ENCODE assay signal across 7 cellular contexts in the genomic region with DNA sequence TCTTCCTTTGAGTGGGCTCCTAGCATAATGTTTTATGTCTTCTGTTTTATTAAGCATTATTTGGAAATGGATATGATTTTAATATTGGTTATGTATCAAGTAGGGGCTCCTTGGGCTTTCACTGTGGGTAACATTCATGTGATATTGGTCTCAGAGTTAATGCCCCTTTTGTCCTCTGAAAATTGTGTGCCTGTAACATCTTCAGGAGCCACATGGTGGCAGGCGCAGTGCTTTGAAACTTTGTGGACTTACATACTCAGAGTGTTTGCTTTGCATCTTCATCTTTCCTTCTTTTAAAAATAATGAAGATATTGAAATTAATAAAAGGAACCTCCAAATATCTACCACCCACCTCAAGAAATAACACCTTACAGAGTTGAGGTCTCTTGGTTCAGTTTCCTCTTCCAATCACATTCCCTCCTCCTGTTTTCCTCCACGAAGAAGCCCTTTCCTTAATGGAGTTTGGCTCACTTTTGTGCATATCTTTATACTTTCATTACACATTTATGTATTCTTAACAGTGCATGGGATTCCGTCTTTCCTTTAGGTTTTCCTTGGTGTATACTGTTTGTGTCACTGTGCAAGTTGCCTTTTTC.
DNase-seq lines count a peak whose midpoint lies in the region; ATAC-seq, FAIRE-seq and TF ChIP-seq lines count a peak whose summit lies in the region.

No MANE protein-coding gene starts in this region.

- H3K9me3 Mint-ChIP-seq in nephron progenitor cell: peaks cover 8% of the 10 kb centered on the region

- TF ChIP-seq POLR2A in IMR-90 (IDR thresholded peaks at IDR 0.05; ENCODE audit: low read depth, low read length) (no peak), H1 (IDR thresholded peaks at IDR 0.05; ENCODE audit: control extremely low read depth in 1 of 2, low read depth in 2 of 2, low read length in 2 of 2) (no peak)

- H3K56ac ChIP-seq in IMR-90 (ENCODE audit: extremely low read depth, insufficient read depth, low read length): no peak overlapping the region
- no peak overlapping the region for H3K56ac ChIP-seq in H1 (replicated peaks; ENCODE audit: insufficient read length, low read depth, low read length)

- H4K91ac ChIP-seq in IMR-90 (ENCODE audit: insufficient read depth, low read depth, low read length): no peak overlapping the region
- no peak overlapping the region for H4K91ac ChIP-seq in H1 (replicated peaks; ENCODE audit: insufficient read length, low read length)

- peaks cover 46% of the 10 kb centered on the region for H3K4me1 Mint-ChIP-seq in nephron progenitor cell

- no peak for FAIRE-seq in H1 (lab: Jason Lieb, UNC)

- H3K4ac ChIP-seq in IMR-90 (ENCODE audit: low read depth, low read length) (no peak overlapping the region), H1 (replicated peaks; ENCODE audit: insufficient read length, low read depth, low read length) (no peak overlapping the region)

- ATAC-seq in DND-41 (ENCODE audit: insufficient read depth, low read depth) (peak; percentile 58; the same call in 2 of the 3 replicates), IMR-90 (ENCODE audit: low read depth) (peak; percentile 68; the same call in 1 of the 2 replicates), GM18502 (IDR thresholded peaks at IDR 0.05; ENCODE audit: poor library complexity, unreplicated experiment) (no peak)

- no peak overlapping the region for H2AK5ac ChIP-seq in IMR-90 (ENCODE audit: low read depth, low read length)
- H2AK5ac ChIP-seq in H1 (ENCODE audit: low read depth, low read length): no peak overlapping the region

- H2BK5ac ChIP-seq in IMR-90 (ENCODE audit: low read depth, low read length, poor library complexity, severe bottlenecking) (no peak overlapping the region), H1 (ENCODE audit: low read depth, low read length) (no peak overlapping the region)

- no CpG with 5 or more reads among the region's 3 CpGs for WGBS in IMR-90 (ENCODE audit: extremely low coverage in 2 of 2, insufficient read length in 1 of 2), 2 experiments
- WGBS in H1 (ENCODE audit: extremely low coverage in 1 of 2, insufficient coverage in 1 of 2, insufficient read length in 1 of 2, insufficient replicate concordance in 2 of 2, low coverage in 1 of 2, low lambda C conversion rate in 2 of 2, missing lambda C conversion rate in 1 of 2), 2 experiments: 81% methylated on average over 3 of the region's 3 CpGs; no CpG with 5 or more reads in 1 of the 2 experiments

- peaks cover 3% of the 10 kb centered on the region for H3K27me3 Mint-ChIP-seq in nephron progenitor cell (ENCODE audit: low read depth, poor library complexity)

- H2AK9ac ChIP-seq in IMR-90 (replicated peaks; ENCODE audit: low read depth, low read length, poor library complexity): no peak overlapping the region

- POLR2A ChIA-PET in IMR-90 (lab: Charles Lee; ENCODE audit: unreplicated experiment): no interaction called here
- POLR2A ChIA-PET in H1 (lab: Charles Lee; ENCODE audit: partially characterized antibody): interaction anchor here (1.6 to 1.7 kb wide), 2 partner anchors 13 to 14 kb away, joined by 3 read pairs; no protein-coding TSS in a partner anchor

- no peak overlapping the region for H3K4me3 Mint-ChIP-seq in nephron progenitor cell

- H3K23ac ChIP-seq in IMR-90 (ENCODE audit: low read depth, low read length) (no peak overlapping the region), H1 (ENCODE audit: insufficient read length) (no peak overlapping the region)

- BruUV-seq in IMR-90 (replicated peaks; lab: Mats Ljungman, UMichigan): no TSS peak

- TF ChIP-seq RAD21 in IMR-90 (IDR thresholded peaks at IDR 0.05; ENCODE audit: low read length) (peak; percentile 81), H1 (IDR thresholded peaks at IDR 0.05 in 1 of 2, conservative IDR thresholded peaks at IDR 0.05 in 1 of 2; ENCODE audit: low read depth in 2 of 2, low read length in 2 of 2) (peak; percentile 70 to 80)

- no peak for TF ChIP-seq EP300 in H1 (IDR thresholded peaks at IDR 0.05; ENCODE audit: borderline replicate concordance in 1 of 2, low read depth in 2 of 2, low read length in 2 of 2)

- no peaks in the 10 kb centered on the region for H3K23me2 ChIP-seq in H1 (ENCODE audit: low read depth, low read length)

- dilution Hi-C loops in IMR-90 (cut with HindIII; ENCODE audit: low sequenced_read_pairs, unreplicated experiment): no loop called here

- H3K27ac ChIP-seq in DND-41 (ENCODE audit: low read length): no peak overlapping the region
- H3K27ac ChIP-seq in IMR-90 (ENCODE audit: insufficient read depth, low read length): no peak overlapping the region
- no peak overlapping the region for H3K27ac ChIP-seq in H1 (ENCODE audit: low read depth, low read length)

- peak; percentile 60 for TF ChIP-seq CTCF in DND-41 (IDR thresholded peaks at IDR 0.05; ENCODE audit: borderline replicate concordance, extremely low read depth, low read length, poor library complexity, severe bottlenecking)
- peak; percentile 65 for TF ChIP-seq CTCF in IMR-90 (conservative IDR thresholded peaks at IDR 0.05; ENCODE audit: low read depth, low read length)
- TF ChIP-seq CTCF in H1 (IDR thresholded peaks at IDR 0.05; ENCODE audit: control extremely low read depth in 1 of 3, insufficient read depth in 1 of 3, low read depth in 1 of 3, low read length in 3 of 3): peak in 2 of 3 experiments; percentile 65 to 74; a peak in 3 of 4 replicates
- peak; percentile 55 for TF ChIP-seq CTCF in nephron progenitor cell (IDR thresholded peaks at IDR 0.05)

- in situ Hi-C loops in IMR-90 (cut with MboI; ENCODE audit: low sequenced_read_pairs): no loop called here

- no peak overlapping the region for H3K27ac Mint-ChIP-seq in nephron progenitor cell

- H3K18ac ChIP-seq in IMR-90 (ENCODE audit: low read depth, low read length) (no peak overlapping the region), H1 (ENCODE audit: extremely low read depth, low read length) (no peak overlapping the region)

- H4K5ac ChIP-seq in IMR-90 (ENCODE audit: low read depth, low read length): no peak overlapping the region
- no peak overlapping the region for H4K5ac ChIP-seq in H1 (ENCODE audit: insufficient read length, low read depth, low read length)

- no peak overlapping the region for H3K4me2 ChIP-seq in DND-41 (ENCODE audit: insufficient read depth, low read length)
- H3K4me2 ChIP-seq in IMR-90 (ENCODE audit: low read depth, low read length): no peak overlapping the region
- no peak overlapping the region for H3K4me2 ChIP-seq in H1 (ENCODE audit: insufficient read depth in 1 of 2, low read depth in 2 of 2, low read length in 2 of 2)

- H3K79me1 ChIP-seq in IMR-90 (ENCODE audit: low read depth in 1 of 2, low read length in 2 of 2): peaks cover 14 to 77% of the 10 kb centered on the region in 2 experiments
- H3K79me1 ChIP-seq in H1 (ENCODE audit: low read depth, low read length): peaks cover 3% of the 10 kb centered on the region; the same call in 1 of the 2 replicates

- H2AFZ ChIP-seq in DND-41 (ENCODE audit: low read depth, low read length) (no peak overlapping the region), IMR-90 (replicated peaks; ENCODE audit: low read length, poor library complexity) (no peak overlapping the region), H1 (ENCODE audit: low read length) (no peak overlapping the region)

- no peak overlapping the region for H2BK20ac ChIP-seq in IMR-90 (ENCODE audit: low read depth, low read length)
- no peak overlapping the region for H2BK20ac ChIP-seq in H1 (ENCODE audit: low read length)

- H4K20me1 ChIP-seq in DND-41 (ENCODE audit: insufficient read depth, low read length) (peaks cover 11% of the 10 kb centered on the region; the same call in 1 of the 2 replicates), IMR-90 (ENCODE audit: insufficient read depth, low read length) (peaks cover 34% of the 10 kb centered on the region), H1 (replicated peaks in 1 of 2; ENCODE audit: control insufficient read depth in 1 of 2, insufficient read depth in 2 of 2, low read length in 2 of 2) (peaks cover 0 to 2% of the 10 kb centered on the region in 2 experiments)

- H3K4me1 ChIP-seq in DND-41 (ENCODE audit: insufficient read depth, low read length): no peaks in the 10 kb centered on the region
- H3K4me1 ChIP-seq in IMR-90 (ENCODE audit: control insufficient read depth, insufficient read depth, low read length): peaks cover 10% of the 10 kb centered on the region
- peaks cover 0 to 9% (median 1%) of the 10 kb centered on the region in 4 experiments; a peak in 1 of 7 replicates for H3K4me1 ChIP-seq in H1 (replicated peaks in 1 of 4; ENCODE audit: control insufficient read depth in 3 of 4, insufficient read depth in 4 of 4, low read length in 3 of 4)

- H3K9me3 ChIP-seq in DND-41 (ENCODE audit: insufficient read depth, low read length, severe bottlenecking) (no peaks in the 10 kb centered on the region), IMR-90 (ENCODE audit: control insufficient read depth, insufficient read depth, low read length) (no peaks in the 10 kb centered on the region), H1 (ENCODE audit: insufficient read depth in 2 of 2, low read depth in 1 of 2, low read length in 1 of 2) (no peaks in the 10 kb centered on the region)

- H4K8ac ChIP-seq in IMR-90 (ENCODE audit: low read depth in 2 of 2, low read length in 2 of 2) (no peak overlapping the region), H1 (ENCODE audit: extremely low read depth, insufficient read depth, low read length) (no peak overlapping the region)

- H3K79me2 ChIP-seq in DND-41 (ENCODE audit: insufficient read depth, low read length) (peaks cover 2% of the 10 kb centered on the region; the same call in 1 of the 2 replicates), H1 (ENCODE audit: control insufficient read depth in 1 of 2, insufficient read depth in 2 of 2, low read length in 2 of 2) (peaks cover 0 to 9% of the 10 kb centered on the region in 2 experiments; a peak in 2 of 4 replicates)

- CTCF ChIA-PET in IMR-90 (lab: Yijun Ruan, JAX) (no interaction called here), H1 (lab: Charles Lee; ENCODE audit: partially characterized antibody) (interaction anchor here (0.6 to 7.0 kb wide), 18 partner anchors 9 to 1828 kb away, joined by 3 to 109 read pairs (median 4); no protein-coding TSS in a partner anchor)

- H2BK12ac ChIP-seq in H1 (ENCODE audit: low read depth, low read length): no peak overlapping the region

- H3K36me3 Mint-ChIP-seq in nephron progenitor cell (ENCODE audit: low read depth): peaks cover 7% of the 10 kb centered on the region

- DNase-seq in DND-41 (peak; percentile 32), IMR-90 (peak; percentile 59), T-helper 9 cell (peak; percentile 38), H1 (ENCODE audit: low read depth in 1 of 2, low spot score in 2 of 2) (no peak), nephron progenitor cell (peak; percentile 25), HuH-7 (ENCODE audit: low spot score) (no peak)

- no peak overlapping the region for H3K14ac ChIP-seq in IMR-90 (replicated peaks; ENCODE audit: low read depth, low read length)
- no peak overlapping the region for H3K14ac ChIP-seq in H1 (ENCODE audit: insufficient read length)

- no peaks in the 10 kb centered on the region for H3K27me3 ChIP-seq in DND-41 (ENCODE audit: insufficient read depth, low read length, poor library complexity)
- no peaks in the 10 kb centered on the region for H3K27me3 ChIP-seq in IMR-90 (ENCODE audit: control insufficient read depth, insufficient read depth, low read length)
- H3K27me3 ChIP-seq in H1 (replicated peaks in 1 of 4; ENCODE audit: control insufficient read depth in 3 of 4, extremely low read depth in 1 of 4, insufficient read depth in 3 of 4, low read length in 3 of 4): no peaks in the 10 kb centered on the region

- no peak overlapping the region for H2BK120ac ChIP-seq in IMR-90 (ENCODE audit: low read depth, low read length)
- no peak overlapping the region for H2BK120ac ChIP-seq in H1 (replicated peaks; ENCODE audit: low read depth, low read length)

- H2BK15ac ChIP-seq in IMR-90 (ENCODE audit: low read depth, low read length): no peak overlapping the region
- H2BK15ac ChIP-seq in H1 (ENCODE audit: low read length): no peak overlapping the region

- no peak overlapping the region for H3K9ac ChIP-seq in DND-41 (ENCODE audit: low read depth, low read length)
- H3K9ac ChIP-seq in IMR-90 (ENCODE audit: low read depth, low read length): no peak overlapping the region
- H3K9ac ChIP-seq in H1 (replicated peaks in 1 of 4; ENCODE audit: extremely low read depth in 1 of 4, low read depth in 3 of 4, low read length in 3 of 4): no peak overlapping the region

- intact Hi-C loops in IMR-90 (cut with micrococcal nuclease): loop anchor here (1.0 kb wide), 1 partner anchor 28 kb away; no protein-coding TSS in a partner anchor

- H3K4me3 ChIP-seq in DND-41 (ENCODE audit: low read depth in 1 of 2, low read length in 2 of 2) (no peak overlapping the region), IMR-90 (ENCODE audit: insufficient read depth, low read depth, low read length) (no peak overlapping the region), H1 (ENCODE audit: extremely low read depth in 1 of 4, insufficient read depth in 2 of 4, low read depth in 3 of 4, low read length in 4 of 4) (no peak overlapping the region)

- H3K36me3 ChIP-seq in DND-41 (ENCODE audit: insufficient read depth, low read length): no peaks in the 10 kb centered on the region
- 0 out of 2 replicates have a peak, but pooled peaks cover 2% of the 10 kb centered on the region for H3K36me3 ChIP-seq in IMR-90 (ENCODE audit: control insufficient read depth, insufficient read depth, low read length)
- H3K36me3 ChIP-seq in H1 (ENCODE audit: control insufficient read depth in 2 of 4, insufficient read depth in 4 of 4, low read length in 3 of 4): no peaks in the 10 kb centered on the region

- peaks cover 18% of the 10 kb centered on the region for H3K9me1 ChIP-seq in IMR-90 (ENCODE audit: insufficient read depth, low read length)

Comparison
In these comparisons a context has a peak if more than half of its experiments do, and no peak if none do; other contexts are left out.
1. DNase-seq: peak in DND-41 (single experiment), IMR-90 (single experiment), T-helper 9 cell (single experiment) and nephron progenitor cell (single experiment); none in H1 (0 of 2) and HuH-7 (single experiment).
2. Peak in every context shown above with its lines, with median percentiles within 50 percentile points of each other: CTCF ChIP-seq.